In genomic region chr5:177593511-177593910, GRCh38 we compare ENCODE assay signal across 11 cellular contexts. TPM values are rescaled to one million over a fixed set of nuclear protein-coding genes. Genes with fewer than 3 reads are reported as not detected.
A peak's percentile ranks its signal among the peaks of the same experiment; 100 is the strongest.
DNase-seq lines count a peak whose midpoint lies in the region; TF ChIP-seq lines count a peak whose summit lies in the region.
"Had no signal": no experiment of that assay in that cellular context is flagged by ENCODE, and none has a peak within 500 bp of the region (broad histone marks: within the 10 kb centered on the region; RNA-seq: fewer than 3 reads in every experiment).

No MANE protein-coding gene starts in this region.

- H3K79me2 ChIP-seq in osteoblast (ENCODE audit: insufficient read depth, low read length) = peaks cover 25% of the 10 kb centered on the region

- peaks cover 25% of the 10 kb centered on the region for H4K20me1 ChIP-seq in osteoblast (ENCODE audit: insufficient read depth, low read length)

- no peak for TF ChIP-seq CTCF in GM06990 (IDR thresholded peaks at IDR 0.05; ENCODE audit: insufficient read depth, low read length, poor library complexity, severe bottlenecking)
- TF ChIP-seq CTCF in colonic mucosa (IDR thresholded peaks at IDR 0.05) = no peak
- TF ChIP-seq CTCF in osteoblast (IDR thresholded peaks at IDR 0.05; ENCODE audit: extremely low read depth, low read depth, low read length) = no peak

- H3K4me1 ChIP-seq in NT2/D1 (ENCODE audit: insufficient read depth, insufficient read length) = no peaks in the 10 kb centered on the region
- H3K4me1 ChIP-seq in colonic mucosa = peaks cover 10% of the 10 kb centered on the region
- H3K4me1 ChIP-seq in osteoblast (ENCODE audit: insufficient read depth, low read length) = peaks cover 20% of the 10 kb centered on the region

- no peak overlapping the region for H3K27ac ChIP-seq in colonic mucosa
- peak overlapping the region; percentile 69 for H3K27ac ChIP-seq in osteoblast (ENCODE audit: low read depth, low read length)

- H3K36me3 ChIP-seq in GM06990 (ENCODE audit: control insufficient read depth, insufficient read depth, low read length) = peaks cover 31% of the 10 kb centered on the region
- peaks cover 39% of the 10 kb centered on the region for H3K36me3 ChIP-seq in NT2/D1 (ENCODE audit: insufficient read depth, insufficient read length, low read length)
- H3K36me3 ChIP-seq in colonic mucosa = peaks cover 34% of the 10 kb centered on the region
- H3K36me3 ChIP-seq in osteoblast (ENCODE audit: insufficient read depth, low read length) = peaks cover 36% of the 10 kb centered on the region

- intact Hi-C loops in colonic mucosa (cut with DNase I) = loop anchor here (10.0 kb wide), 1 partner anchor 79 kb away; the partner anchor contains the start of gene DDX41

- H3K9ac ChIP-seq in NT2/D1 (ENCODE audit: insufficient read length, low read depth) (peak overlapping the region; percentile 11), colonic mucosa (ENCODE audit: low read depth in 2 of 2, low read length in 2 of 2) (peak overlapping the region; percentile 37 to 41)

- H3K4me2 ChIP-seq in osteoblast (ENCODE audit: insufficient read depth, low read length) = peak overlapping the region; percentile 90

- H2AFZ ChIP-seq in osteoblast (ENCODE audit: low read length) = no peak overlapping the region

- peak overlapping the region; percentile 100 for H3K4me3 ChIP-seq in GM06990 (replicated peaks; ENCODE audit: low read depth, low read length)
- no peak overlapping the region for H3K4me3 ChIP-seq in NT2/D1 (ENCODE audit: insufficient read length, low read depth)
- H3K4me3 ChIP-seq in colonic mucosa = peak overlapping the region; percentile 99
- peak overlapping the region; percentile 86 for H3K4me3 ChIP-seq in osteoblast (ENCODE audit: insufficient read depth, low read length)

- no peaks in the 10 kb centered on the region for H3K27me3 ChIP-seq in GM06990 (replicated peaks; ENCODE audit: control insufficient read depth, insufficient read depth, low read length)
- H3K27me3 ChIP-seq in NT2/D1 (ENCODE audit: insufficient read depth, insufficient read length) = peaks cover 26% of the 10 kb centered on the region
- H3K27me3 ChIP-seq in colonic mucosa = no peaks in the 10 kb centered on the region
- H3K27me3 ChIP-seq in osteoblast (ENCODE audit: insufficient read depth, low read length) = peaks cover 24% of the 10 kb centered on the region

- no peaks in the 10 kb centered on the region for H3K9me3 ChIP-seq in NT2/D1 (ENCODE audit: insufficient read depth, low read length)
- no peaks in the 10 kb centered on the region for H3K9me3 ChIP-seq in colonic mucosa
- H3K9me3 ChIP-seq in osteoblast (ENCODE audit: low read depth, low read length) = no peaks in the 10 kb centered on the region

- DNase-seq in GM06990 (ENCODE audit: extremely low read depth, insufficient read length) (no peak), NT2/D1 (ENCODE audit: low read depth, low spot score) (no peak), colonic mucosa (no peak), osteoblast (ENCODE audit: insufficient read length, low spot score, missing footprints) (no peak), cortex of kidney (lab: John Stamatoyannopoulos, UW) (no peak), SIG-M5 (lab: John Stamatoyannopoulos, UW) (no peak), NCI-H748 (lab: John Stamatoyannopoulos, UW; ENCODE audit: unreplicated experiment) (no peak), cerebellar nuclear complex (lab: John Stamatoyannopoulos, UW) (no peak)
- DNase-seq: hippocampal formation, NCI-H2107, T-helper 9 cell had no signal

RNA-seq across cellular contexts. Expression of gene TMED9, which starts 1.5 kb away (rescaled TPM):
- 100 to 1,000 TPM; 187 to 303 TPM for total RNA-seq in colonic mucosa
- 93.4 and 96.6 TPM in 2 replicates for total RNA-seq in osteoblast

RNA-seq across cellular contexts. Expression of gene B4GALT7, which starts 6.4 kb away (rescaled TPM):
- total RNA-seq in colonic mucosa (10 to 100 TPM; 19.2 to 30.3 TPM), osteoblast (25.6 and 26.8 TPM in 2 replicates)

RNA-seq across cellular contexts. Expression of gene FAM193B, which starts 39.1 kb away (rescaled TPM):
- total RNA-seq in colonic mucosa = 10 to 100 TPM; 39.4 to 78.6 TPM
- 29.2 and 32.6 TPM in 2 replicates for total RNA-seq in osteoblast
